ENCODE assay signal across 29 cellular contexts in genomic region chr10:70998086-70998485, GRCh38.
"Had no signal": no experiment of that assay in that cellular context is flagged by ENCODE, and none has a peak within 500 bp of the region (broad histone marks: within the 10 kb centered on the region; RNA-seq: fewer than 3 reads in every experiment).

No MANE protein-coding gene starts in this region.

- H3K4me3 ChIP-seq: ovary, psoas muscle, right lobe of liver, sigmoid colon, stomach, suprapubic skin, testis, tibial artery, transverse colon, uterus had no signal

- H3K9ac ChIP-seq: parathyroid adenoma had no signal

- H3K9me3 Mint-ChIP-seq: natural killer cell treated with Interleukin-12 subunit alpha and Interleukin-12 subunit beta and Interleukin-15 and Interleukin-18, amount 100 ng/mL, for 72 hours had no signal

- H3K4me3 Mint-ChIP-seq: naive B cell; naive thymus-derived CD8-positive, alpha-beta T cell; natural killer cell treated with Interleukin-12 subunit alpha and Interleukin-12 subunit beta and Interleukin-15 and Interleukin-18, amount 100 ng/mL, for 72 hours; nephron progenitor cell; neural crest cell; stimulated activated naive B cell treated with anti-CD40 and anti-IgM and Interleukin-4, amounts not matched to agents 10 μg/mL and 1 μg/mL and 100 μg/mL, for 72 hours; stimulated activated naive CD8-positive, alpha-beta T cell treated with anti-CD3 and anti-CD28 coated beads, Interleukin-15, Interleukin-2, amounts not matched to agents 100 ng/mL and 50 ng/mL, for 24 hours; type B pancreatic cell had no signal

- H3K27ac ChIP-seq: ovary, parathyroid adenoma, psoas muscle, right lobe of liver, sigmoid colon, stomach, suprapubic skin, testis, tibial artery, transverse colon, uterus had no signal

- H3K27me3 ChIP-seq: ovary, right lobe of liver, testis, uterus had no signal

- H3K36me3 ChIP-seq: ovary, right lobe of liver, sigmoid colon, stomach, suprapubic skin, tibial artery, transverse colon, uterus had no signal

- H3K4me1 ChIP-seq: parathyroid adenoma, psoas muscle, right lobe of liver, sigmoid colon, stomach, suprapubic skin, testis, tibial artery, transverse colon, uterus had no signal

- H3K9me3 ChIP-seq: ovary, psoas muscle, right lobe of liver, sigmoid colon, stomach, suprapubic skin, testis, tibial artery, transverse colon, uterus had no signal

- ATAC-seq: naive thymus-derived CD8-positive, alpha-beta T cell; natural killer cell treated with Interleukin-12 subunit alpha and Interleukin-12 subunit beta and Interleukin-15 and Interleukin-18, amount 100 ng/mL, for 72 hours; psoas muscle; right cardiac atrium; right lobe of liver; stimulated activated naive B cell treated with anti-CD40 and anti-IgM and Interleukin-4, amounts not matched to agents 10 μg/mL and 1 μg/mL and 100 μg/mL, for 72 hours had no signal

- H3K27ac Mint-ChIP-seq: naive B cell; natural killer cell treated with Interleukin-12 subunit alpha and Interleukin-12 subunit beta and Interleukin-15 and Interleukin-18, amount 100 ng/mL, for 72 hours; progenitor cell of endocrine pancreas; stimulated activated naive B cell treated with anti-CD40 and anti-IgM and Interleukin-4, amounts not matched to agents 10 μg/mL and 1 μg/mL and 100 μg/mL, for 72 hours; stimulated activated naive CD8-positive, alpha-beta T cell treated with anti-CD3 and anti-CD28 coated beads, Interleukin-15, Interleukin-2, amounts not matched to agents 100 ng/mL and 50 ng/mL, for 24 hours; type B pancreatic cell had no signal

- H3K36me3 Mint-ChIP-seq: naive thymus-derived CD8-positive, alpha-beta T cell; natural killer cell treated with Interleukin-12 subunit alpha and Interleukin-12 subunit beta and Interleukin-15 and Interleukin-18, amount 100 ng/mL, for 72 hours; stimulated activated naive B cell treated with anti-CD40 and anti-IgM and Interleukin-4, amounts not matched to agents 10 μg/mL and 1 μg/mL and 100 μg/mL, for 72 hours; type B pancreatic cell had no signal

- DNase-seq: naive B cell; naive thymus-derived CD8-positive, alpha-beta T cell; nephron progenitor cell; occipital lobe; ovary; psoas muscle; right lobe of liver; sigmoid colon; small intestine; stimulated activated CD4-positive, alpha-beta T cell treated with anti-CD3 and anti-CD28 coated beads, Interleukin-12 subunit alpha, Interleukin-12 subunit beta, amount 100 ng/mL, for 4 hours; stimulated activated CD4-positive, alpha-beta T cell treated with anti-CD3 and anti-CD28 coated beads, Interleukin-1b, Interleukin-23, amount 100 ng/mL, for 48 hours; stimulated activated CD4-positive, alpha-beta T cell treated with anti-CD3 and anti-CD28 coated beads, Interleukin-4, amount 100 ng/mL, for 1 hour; stimulated activated CD4-positive, alpha-beta T cell treated with anti-CD3 and anti-CD28 coated beads, Interleukin-4, amount 100 ng/mL, for 4 hours; stimulated activated CD8-positive, alpha-beta memory T cell treated with anti-CD3 and anti-CD28 coated beads, Interleukin-4, amount 100 ng/mL, for 48 hours; stimulated activated naive B cell treated with anti-CD40 and anti-IgM and Interleukin-4, amounts not matched to agents 10 μg/mL and 1 μg/mL and 100 μg/mL, for 72 hours; stimulated activated naive CD4-positive, alpha-beta T cell treated with Interleukin-2 at 50 U/mL for 16 hours; stomach; testis; tibial artery; transverse colon; uterus had no signal

- H3K4me1 Mint-ChIP-seq: naive B cell; naive thymus-derived CD8-positive, alpha-beta T cell; neural crest cell; stimulated activated naive B cell treated with anti-CD40 and anti-IgM and Interleukin-4, amounts not matched to agents 10 μg/mL and 1 μg/mL and 100 μg/mL, for 72 hours had no signal

- H2AFZ ChIP-seq: parathyroid adenoma had no signal
